9 cellular contexts compared by ENCODE assay signal in the genomic region with DNA sequence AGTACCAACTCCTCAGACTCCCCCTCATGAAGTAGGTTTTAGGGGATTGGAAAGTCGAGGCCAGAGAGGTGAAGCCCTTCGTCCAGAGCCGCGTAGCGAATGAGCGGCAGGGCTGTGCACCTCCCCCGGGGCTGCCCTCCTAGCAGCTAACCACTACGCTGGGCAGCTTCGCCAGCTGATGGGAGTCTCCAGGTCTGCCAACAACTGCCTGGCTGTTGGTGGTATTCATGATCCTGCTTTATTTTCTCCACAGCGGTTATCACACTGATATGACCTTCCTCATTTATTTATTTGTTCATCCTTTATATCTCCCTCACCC. TPM values are rescaled to one million over a fixed set of nuclear protein-coding genes. Genes with fewer than 3 reads are reported as not detected.
DNase-seq lines count a peak whose midpoint lies in the region; ATAC-seq and TF ChIP-seq lines count a peak whose summit lies in the region.
"Had no signal": no experiment of that assay in that cellular context is flagged by ENCODE, and none has a peak within 500 bp of the region (broad histone marks: within the 10 kb centered on the region; RNA-seq: fewer than 3 reads in every experiment).

No MANE protein-coding gene starts in this region.

- WGBS in suprapubic skin = 25% methylated on average over 10 of the region's 10 CpGs

- H3K27ac Mint-ChIP-seq in activated CD8-positive, alpha-beta T cell treated with anti-CD3 and anti-CD28 coated beads, Interleukin-2, amount 10 ng/mL, durations not matched to agents 7 days and 5 days = no peak overlapping the region

- peak overlapping the region; percentile 46 for H3K4me3 ChIP-seq in iPS-18c (ENCODE audit: insufficient read depth, low read depth, low read length)
- peak overlapping the region; percentile 65 for H3K4me3 ChIP-seq in suprapubic skin

- CTCF ChIA-PET in activated CD8-positive, alpha-beta T cell treated with anti-CD3 and anti-CD28 coated beads, Interleukin-2, amount 10 ng/mL, durations not matched to agents 7 days and 5 days (lab: Charles Lee) = interaction anchor here (0.9 to 4.0 kb wide), 9 partner anchors 8 to 1022 kb away, joined by 3 to 16 read pairs (median 6); no protein-coding TSS in a partner anchor

- DNase-seq in NCI-H510A treated with DMSO at 0.1 percent for 48 hours (lab: John Stamatoyannopoulos, UW) (peak; percentile 57), NCI-H510A (lab: John Stamatoyannopoulos, UW) (no peak), suprapubic skin (ENCODE audit: low spot score in 2 of 2) (no peak), NCI-H82 (lab: John Stamatoyannopoulos, UW) (no peak), UCSD-AML1 (lab: John Stamatoyannopoulos, UW; ENCODE audit: unreplicated experiment) (no peak), SKM-1 treated with dmso at 0.1 percent for 144 hours (lab: John Stamatoyannopoulos, UW; ENCODE audit: unreplicated experiment) (no peak)
- no peak for DNase-seq in activated CD8-positive, alpha-beta T cell treated with anti-CD3 and anti-CD28 coated beads, Interleukin-2, amount 10 ng/mL, durations not matched to agents 7 days and 5 days
- DNase-seq: DND-41 had no signal

- H3K36me3 Mint-ChIP-seq in activated CD8-positive, alpha-beta T cell treated with anti-CD3 and anti-CD28 coated beads, Interleukin-2, amount 10 ng/mL, durations not matched to agents 7 days and 5 days (ENCODE audit: low read depth) = no peaks in the 10 kb centered on the region

- POLR2A ChIA-PET in activated CD8-positive, alpha-beta T cell treated with anti-CD3 and anti-CD28 coated beads, Interleukin-2, amount 10 ng/mL, durations not matched to agents 7 days and 5 days (lab: Charles Lee) = no interaction called here

- peaks cover 30% of the 10 kb centered on the region for H3K4me1 ChIP-seq in suprapubic skin

- TF ChIP-seq POLR2A in suprapubic skin (IDR thresholded peaks at IDR 0.05) = no peak

- H3K4me1 Mint-ChIP-seq in activated CD8-positive, alpha-beta T cell treated with anti-CD3 and anti-CD28 coated beads, Interleukin-2, amount 10 ng/mL, durations not matched to agents 7 days and 5 days (ENCODE audit: low read depth) = peaks cover 17% of the 10 kb centered on the region

- peaks cover 33% of the 10 kb centered on the region for H3K27me3 Mint-ChIP-seq in activated CD8-positive, alpha-beta T cell treated with anti-CD3 and anti-CD28 coated beads, Interleukin-2, amount 10 ng/mL, durations not matched to agents 7 days and 5 days (ENCODE audit: low read depth)

- H3K9me3 Mint-ChIP-seq in activated CD8-positive, alpha-beta T cell treated with anti-CD3 and anti-CD28 coated beads, Interleukin-2, amount 10 ng/mL, durations not matched to agents 7 days and 5 days (ENCODE audit: insufficient read depth) = no peaks in the 10 kb centered on the region

- H3K4me3 Mint-ChIP-seq in activated CD8-positive, alpha-beta T cell treated with anti-CD3 and anti-CD28 coated beads, Interleukin-2, amount 10 ng/mL, durations not matched to agents 7 days and 5 days = peak overlapping the region; percentile 68

- TF ChIP-seq EP300 in suprapubic skin (IDR thresholded peaks at IDR 0.05) = no peak

- TF ChIP-seq CTCF in suprapubic skin (IDR thresholded peaks at IDR 0.05) = no peak

- no peak overlapping the region for H3K27ac ChIP-seq in suprapubic skin

- H3K27me3 ChIP-seq in suprapubic skin = peaks cover 19% of the 10 kb centered on the region

- no peak for ATAC-seq in activated CD8-positive, alpha-beta T cell treated with anti-CD3 and anti-CD28 coated beads, Interleukin-2, amount 10 ng/mL, durations not matched to agents 7 days and 5 days

- no peaks in the 10 kb centered on the region for H3K9me3 ChIP-seq in iPS-18c (ENCODE audit: control insufficient read depth, insufficient read depth, low read length)
- no peaks in the 10 kb centered on the region for H3K9me3 ChIP-seq in suprapubic skin

- no peaks in the 10 kb centered on the region for H3K36me3 ChIP-seq in suprapubic skin

RNA-seq across cellular contexts. Expression of a gene that starts 0.8 kb away (rescaled TPM):
- total RNA-seq in activated CD8-positive, alpha-beta T cell treated with anti-CD3 and anti-CD28 coated beads, Interleukin-2, amount 10 ng/mL, durations not matched to agents 7 days and 5 days = 1 to 10 TPM; 3.4 to 4.1 TPM
- total RNA-seq in suprapubic skin = 1 to 10 TPM in 3 of 4 donors, under 1 TPM in 1; 0.24 to 6.0 (median 2.9) TPM
